In the genomic region with DNA sequence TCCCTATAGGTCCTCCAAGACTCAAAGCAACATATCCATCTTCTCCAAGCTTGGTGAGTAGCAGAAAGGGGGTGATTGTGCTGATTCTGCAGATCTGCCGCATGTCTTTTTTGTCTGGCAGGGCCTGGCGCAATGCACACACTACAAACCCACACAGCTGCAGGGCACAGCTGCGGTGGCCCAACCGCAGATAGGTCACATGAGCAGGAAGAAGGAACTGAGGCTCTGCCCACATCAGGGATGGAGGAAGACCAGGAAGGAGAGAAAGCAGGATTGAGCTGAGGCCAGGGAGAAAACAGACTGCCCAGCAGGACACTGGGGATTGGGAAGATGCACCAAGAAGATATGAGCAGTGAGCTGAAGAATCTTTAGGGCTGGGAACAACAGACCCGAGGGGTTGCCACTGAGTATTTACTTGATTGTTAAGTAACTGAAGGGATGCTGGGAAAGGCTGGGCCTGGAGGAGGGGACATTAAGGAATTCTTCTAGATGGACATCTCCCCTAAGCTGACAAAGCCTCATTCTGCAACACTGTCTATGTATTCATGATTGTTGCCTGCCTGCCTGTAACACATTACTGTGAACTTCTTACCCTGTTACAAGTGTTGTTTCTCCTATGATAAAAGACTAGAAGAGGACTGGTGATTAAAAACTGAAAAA, we compare ENCODE assay signal across 9 cellular contexts.
A peak's percentile ranks its signal among the peaks of the same experiment; 100 is the strongest.
DNase-seq lines count a peak whose midpoint lies in the region; ATAC-seq and TF ChIP-seq lines count a peak whose summit lies in the region.
"Had no signal": no experiment of that assay in that cellular context is flagged by ENCODE, and none has a peak within 500 bp of the region (broad histone marks: within the 10 kb centered on the region; RNA-seq: fewer than 3 reads in every experiment).

No MANE protein-coding gene starts in this region.

- peak; percentile 68 to 70 for DNase-seq in SJSA1 (ENCODE audit: low read depth in 1 of 2, low spot score in 2 of 2)
- DNase-seq in left ventricle myocardium inferior = peak; percentile 59
- DNase-seq in DMS 273 treated with DMSO at 0.1 percent for 48 hours (lab: John Stamatoyannopoulos, UW) = no peak
- no peak for DNase-seq in AG20443 (ENCODE audit: low spot score)
- DNase-seq: activated T-cell treated with anti-CD3 and anti-CD28 coated beads, Interleukin-2, amount 50 U/mL, for 72 hours had no signal

- no peak overlapping the region for H3K9ac ChIP-seq in stomach smooth muscle (ENCODE audit: low read length in 2 of 2)

- H3K4me3 ChIP-seq in SJSA1 (no peak overlapping the region), left ventricle myocardium inferior (no peak overlapping the region), stomach smooth muscle (ENCODE audit: low read length in 2 of 2) (no peak overlapping the region)

- H3K27ac ChIP-seq in SJSA1 = peak overlapping the region; percentile 64
- no peak overlapping the region for H3K27ac ChIP-seq in left ventricle myocardium inferior (replicated peaks)
- H3K27ac ChIP-seq in stomach smooth muscle (ENCODE audit: low read length) = peak overlapping the region; percentile 11

- H3K4me1 ChIP-seq in SJSA1 (replicated peaks) (peaks cover 47% of the 10 kb centered on the region), left ventricle myocardium inferior (peaks cover 19% of the 10 kb centered on the region), stomach smooth muscle (ENCODE audit: control insufficient read depth, insufficient read depth, low read length) (peaks cover 35% of the 10 kb centered on the region)

- H3K9me3 ChIP-seq in SJSA1 (replicated peaks) = no peaks in the 10 kb centered on the region
- H3K9me3 ChIP-seq in left ventricle myocardium inferior (replicated peaks) = no peaks in the 10 kb centered on the region
- no peaks in the 10 kb centered on the region for H3K9me3 ChIP-seq in stomach smooth muscle (ENCODE audit: control insufficient read depth in 2 of 2, low read length in 2 of 2)

- intact Hi-C loops in left ventricle myocardium inferior (cut with micrococcal nuclease) = no loop called here

- no peaks in the 10 kb centered on the region for H3K27me3 ChIP-seq in SJSA1 (replicated peaks)
- no peaks in the 10 kb centered on the region for H3K27me3 ChIP-seq in left ventricle myocardium inferior (ENCODE audit: low read depth)
- H3K27me3 ChIP-seq in stomach smooth muscle (ENCODE audit: control insufficient read depth in 1 of 2, insufficient read depth in 2 of 2, low read length in 2 of 2) = no peaks in the 10 kb centered on the region

- no peak for TF ChIP-seq CTCF in left ventricle myocardium inferior (IDR thresholded peaks at IDR 0.05; ENCODE audit: borderline replicate concordance)

- ATAC-seq in HG03378 (IDR thresholded peaks at IDR 0.05; ENCODE audit: unreplicated experiment) (peak; percentile 59), HG02610 (IDR thresholded peaks at IDR 0.05; ENCODE audit: unreplicated experiment) (no peak), HG02884 (IDR thresholded peaks at IDR 0.05; ENCODE audit: unreplicated experiment) (no peak)

- no peaks in the 10 kb centered on the region for H3K36me3 ChIP-seq in SJSA1
- no peaks in the 10 kb centered on the region for H3K36me3 ChIP-seq in left ventricle myocardium inferior
- H3K36me3 ChIP-seq in stomach smooth muscle (ENCODE audit: control insufficient read depth in 2 of 2, insufficient read depth in 2 of 2, low read length in 2 of 2) = no peaks in the 10 kb centered on the region

Comparison
In these comparisons a context has a peak if more than half of its experiments do, and no peak if none do; other contexts are left out.
1. DNase-seq: peak in SJSA1 (2 of 2) and left ventricle myocardium inferior (single experiment); none in DMS 273 treated with DMSO at 0.1 percent for 48 hours (single experiment) and AG20443 (single experiment).